Comparison of ENCODE assay signal across 13 cellular contexts in genomic region chr7:73518470-73518869, GRCh38. TPM values are rescaled to one million over a fixed set of nuclear protein-coding genes. Genes with fewer than 3 reads are reported as not detected.
A peak's percentile ranks its signal among the peaks of the same experiment; 100 is the strongest.
DNase-seq lines count a peak whose midpoint lies in the region; ATAC-seq and TF ChIP-seq lines count a peak whose summit lies in the region.
"Had no signal": no experiment of that assay in that cellular context is flagged by ENCODE, and none has a peak within 500 bp of the region (broad histone marks: within the 10 kb centered on the region; RNA-seq: fewer than 3 reads in every experiment).

No MANE protein-coding gene starts in this region.

- H3K36me3 Mint-ChIP-seq in activated naive CD8-positive, alpha-beta T cell treated with anti-CD3 and anti-CD28 coated beads, Interleukin-2, amount 10 ng/mL, durations not matched to agents 7 days and 5 days, result peaks cover 41% of the 10 kb centered on the region
- peaks cover 6 to 32% (median 17%) of the 10 kb centered on the region in 5 donors for H3K36me3 Mint-ChIP-seq in naive thymus-derived CD4-positive, alpha-beta T cell

- H3K27ac Mint-ChIP-seq in activated naive CD8-positive, alpha-beta T cell treated with anti-CD3 and anti-CD28 coated beads, Interleukin-2, amount 10 ng/mL, durations not matched to agents 7 days and 5 days, result peak overlapping the region; percentile 37
- H3K27ac Mint-ChIP-seq in naive thymus-derived CD4-positive, alpha-beta T cell, result peak overlapping the region in 8 of 9 donors; percentile 1 to 93 (median 56)

- TF ChIP-seq CTCF in BE2C (IDR thresholded peaks at IDR 0.05; ENCODE audit: low read depth, low read length), result no peak
- TF ChIP-seq CTCF in HFF-Myc (IDR thresholded peaks at IDR 0.05; ENCODE audit: low read depth, low read length, missing control alignments), result no peak

- H3K27me3 ChIP-seq in BE2C, result no peaks in the 10 kb centered on the region
- H3K27me3 ChIP-seq in naive thymus-derived CD4-positive, alpha-beta T cell (ENCODE audit: control insufficient read depth in 2 of 2, insufficient read depth in 2 of 2, low read length in 2 of 2), result no peaks in the 10 kb centered on the region
- H3K27me3 ChIP-seq: gastrocnemius medialis had no signal

- peaks cover 42% of the 10 kb centered on the region for H3K4me1 Mint-ChIP-seq in activated naive CD8-positive, alpha-beta T cell treated with anti-CD3 and anti-CD28 coated beads, Interleukin-2, amount 10 ng/mL, durations not matched to agents 7 days and 5 days
- peaks cover 43 to 71% (median 62%) of the 10 kb centered on the region in 7 donors for H3K4me1 Mint-ChIP-seq in naive thymus-derived CD4-positive, alpha-beta T cell

- POLR2A ChIA-PET in activated naive CD8-positive, alpha-beta T cell treated with anti-CD3 and anti-CD28 coated beads, Interleukin-2, amount 10 ng/mL, durations not matched to agents 7 days and 5 days (lab: Charles Lee), result interaction anchor here (0.9 to 4.9 kb wide), 5 partner anchors 8 to 47 kb away, joined by 3 to 30 read pairs (median 4); no protein-coding TSS in a partner anchor
- POLR2A ChIA-PET in naive thymus-derived CD4-positive, alpha-beta T cell (lab: Charles Lee), result interaction anchor here (0.8 to 1.6 kb wide), 4 partner anchors 11 to 191 kb away, joined by 3 to 4 read pairs (median 3); no protein-coding TSS in a partner anchor

- H3K4me3 Mint-ChIP-seq in activated naive CD8-positive, alpha-beta T cell treated with anti-CD3 and anti-CD28 coated beads, Interleukin-2, amount 10 ng/mL, durations not matched to agents 7 days and 5 days, result peak overlapping the region; percentile 95
- H3K4me3 Mint-ChIP-seq in naive thymus-derived CD4-positive, alpha-beta T cell, result peak overlapping the region; percentile 26 to 98 (median 88)

- no peak for ATAC-seq in activated naive CD8-positive, alpha-beta T cell treated with anti-CD3 and anti-CD28 coated beads, Interleukin-2, amount 10 ng/mL, durations not matched to agents 7 days and 5 days (ENCODE audit: low read depth)
- ATAC-seq in naive thymus-derived CD4-positive, alpha-beta T cell, result no peak
- no peak for ATAC-seq in GM21529 (IDR thresholded peaks at IDR 0.05; ENCODE audit: unreplicated experiment)
- no peak for ATAC-seq in GM19324 (IDR thresholded peaks at IDR 0.05; ENCODE audit: low FRiP score, unreplicated experiment)
- ATAC-seq: gastrocnemius medialis had no signal

- no peak overlapping the region for H3K27ac ChIP-seq in naive thymus-derived CD4-positive, alpha-beta T cell (ENCODE audit: low read depth, low read length)
- H3K27ac ChIP-seq in substantia nigra (ENCODE audit: low read depth, low read length, poor library complexity, severe bottlenecking), result no peak overlapping the region
- H3K27ac ChIP-seq: HL-60 had no signal

- no peaks in the 10 kb centered on the region for H3K9me3 Mint-ChIP-seq in activated naive CD8-positive, alpha-beta T cell treated with anti-CD3 and anti-CD28 coated beads, Interleukin-2, amount 10 ng/mL, durations not matched to agents 7 days and 5 days
- peaks cover 0 to 2% (median 0%) of the 10 kb centered on the region in 11 donors for H3K9me3 Mint-ChIP-seq in naive thymus-derived CD4-positive, alpha-beta T cell

- H3K4me1 ChIP-seq in BE2C, result no peaks in the 10 kb centered on the region
- H3K4me1 ChIP-seq in naive thymus-derived CD4-positive, alpha-beta T cell (ENCODE audit: control insufficient read depth in 2 of 2, insufficient read depth in 2 of 2, low read length in 2 of 2), result peaks cover 27 to 29% of the 10 kb centered on the region in 2 donors

- peak overlapping the region; percentile 72 for H3K4me3 ChIP-seq in BE2C (ENCODE audit: low read depth, low read length)
- H3K4me3 ChIP-seq in HFF-Myc (replicated peaks; ENCODE audit: low read depth, low read length), result peak overlapping the region; percentile 84; the same call in 1 of the 2 replicates
- no peak overlapping the region for H3K4me3 ChIP-seq in naive thymus-derived CD4-positive, alpha-beta T cell (ENCODE audit: low read length)

- no peaks in the 10 kb centered on the region for H3K27me3 Mint-ChIP-seq in activated naive CD8-positive, alpha-beta T cell treated with anti-CD3 and anti-CD28 coated beads, Interleukin-2, amount 10 ng/mL, durations not matched to agents 7 days and 5 days
- H3K27me3 Mint-ChIP-seq in naive thymus-derived CD4-positive, alpha-beta T cell, result no peaks in the 10 kb centered on the region

- DNase-seq in BE2C (no peak), HFF-Myc (ENCODE audit: extremely low read depth, low read depth) (no peak), NCI-H2107 (lab: John Stamatoyannopoulos, UW) (no peak), substantia nigra (lab: John Stamatoyannopoulos, UW) (no peak)
- DNase-seq in activated naive CD8-positive, alpha-beta T cell treated with anti-CD3 and anti-CD28 coated beads, Interleukin-2, amount 10 ng/mL, durations not matched to agents 7 days and 5 days, result no peak
- DNase-seq in naive thymus-derived CD4-positive, alpha-beta T cell, result no peak
- DNase-seq: activated CD4-positive, alpha-beta T cell treated with anti-CD3 and anti-CD28 coated beads, Interleukin-2, amount 50 U/mL, for 48 hours; gastrocnemius medialis; NCI-H1694 treated with DMSO at 0.1 percent for 48 hours; stimulated activated CD4-positive, alpha-beta T cell treated with anti-CD3 and anti-CD28 coated beads, Interleukin-4, amount 100 ng/mL, for 4 hours had no signal

- peaks cover 70% of the 10 kb centered on the region for H3K36me3 ChIP-seq in BE2C
- peaks cover 0 to 40% (median 6%) of the 10 kb centered on the region in 3 experiments for H3K36me3 ChIP-seq in naive thymus-derived CD4-positive, alpha-beta T cell (ENCODE audit: control insufficient read depth in 2 of 3, insufficient read depth in 3 of 3, low read length in 3 of 3)

- intact Hi-C loops in naive thymus-derived CD4-positive, alpha-beta T cell (cut with micrococcal nuclease), result no loop called here

- CTCF ChIA-PET in naive thymus-derived CD4-positive, alpha-beta T cell (lab: Charles Lee), result interaction anchor here (0.8 kb wide), 1 partner anchor 13 kb away, joined by 3 read pairs; no protein-coding TSS in a partner anchor

- H3K9me3 ChIP-seq in BE2C, result no peaks in the 10 kb centered on the region
- no peaks in the 10 kb centered on the region for H3K9me3 ChIP-seq in naive thymus-derived CD4-positive, alpha-beta T cell (ENCODE audit: control insufficient read depth in 2 of 3, low read length in 3 of 3)
- H3K9me3 ChIP-seq: gastrocnemius medialis had no signal

RNA-seq across cellular contexts. Expression of gene BAZ1B, which starts 3.6 kb away (rescaled TPM):
- polyA plus RNA-seq in BE2C (2012; ENCODE audit: insufficient read depth, insufficient read length, low read depth), result 67.3 TPM
- total RNA-seq in activated naive CD8-positive, alpha-beta T cell treated with anti-CD3 and anti-CD28 coated beads, Interleukin-2, amount 10 ng/mL, durations not matched to agents 7 days and 5 days, result 10 to 100 TPM; 90.5 to 93.0 TPM
- 10 to 100 TPM; 44.7 to 90.3 (median 66.7) TPM for total RNA-seq in naive thymus-derived CD4-positive, alpha-beta T cell
- 10 to 100 TPM; 14.7 to 32.5 TPM for polyA plus RNA-seq in naive thymus-derived CD4-positive, alpha-beta T cell

RNA-seq across cellular contexts. Expression of gene BCL7B, which starts 39.0 kb away (rescaled TPM):
- polyA plus RNA-seq in BE2C (2012; ENCODE audit: insufficient read depth, insufficient read length, low read depth), result 40.6 TPM
- total RNA-seq in activated naive CD8-positive, alpha-beta T cell treated with anti-CD3 and anti-CD28 coated beads, Interleukin-2, amount 10 ng/mL, durations not matched to agents 7 days and 5 days, result 10 to 100 TPM; 64.1 to 71.9 TPM
- 100 to 1,000 TPM in 2 of 5 experiments, 10 to 100 TPM in 3; 57.3 to 118 (median 78.6) TPM for total RNA-seq in naive thymus-derived CD4-positive, alpha-beta T cell
- 10 to 100 TPM; 80.5 to 89.1 TPM for polyA plus RNA-seq in naive thymus-derived CD4-positive, alpha-beta T cell

RNA-seq across cellular contexts. Expression of gene TBL2, which starts 59.9 kb away (rescaled TPM):
- 53.4 TPM for polyA plus RNA-seq in BE2C (2012; ENCODE audit: insufficient read depth, insufficient read length, low read depth)
- total RNA-seq in activated naive CD8-positive, alpha-beta T cell treated with anti-CD3 and anti-CD28 coated beads, Interleukin-2, amount 10 ng/mL, durations not matched to agents 7 days and 5 days, result 10 to 100 TPM; 21.3 to 25.0 TPM
- total RNA-seq in naive thymus-derived CD4-positive, alpha-beta T cell, result 10 to 100 TPM; 19.2 to 40.9 (median 32.8) TPM
- 10 to 100 TPM; 21.3 to 29.0 TPM for polyA plus RNA-seq in naive thymus-derived CD4-positive, alpha-beta T cell
